Comparison of ENCODE assay signal across 9 cellular contexts in genomic region chr17:8151641-8152111, GRCh38. TPM values are rescaled to one million over a fixed set of nuclear protein-coding genes. Genes with fewer than 3 reads are reported as not detected.
DNase-seq lines count a peak whose midpoint lies in the region; ATAC-seq and TF ChIP-seq lines count a peak whose summit lies in the region.
"Had no signal": no experiment of that assay in that cellular context is flagged by ENCODE, and none has a peak within 500 bp of the region (broad histone marks: within the 10 kb centered on the region; RNA-seq: fewer than 3 reads in every experiment).

No MANE protein-coding gene starts in this region.

- H3K4me3 ChIP-seq in neural progenitor cell = peak overlapping the region; percentile 69

- H4K20me1 ChIP-seq in neural progenitor cell (ENCODE audit: low read depth) = peaks cover 18% of the 10 kb centered on the region

- H3K4me1 Mint-ChIP-seq in activated T-cell treated with anti-CD3 and anti-CD28 coated beads, Interleukin-2, amount 50 U/mL, for 72 hours (ENCODE audit: low read depth) = peaks cover 11% of the 10 kb centered on the region
- peaks cover 21% of the 10 kb centered on the region for H3K4me1 Mint-ChIP-seq in neural progenitor cell

- H3K4me1 ChIP-seq in foreskin keratinocyte (peaks cover 9% of the 10 kb centered on the region), neural progenitor cell (peaks cover 18% of the 10 kb centered on the region)

- H3K27me3 Mint-ChIP-seq in activated T-cell treated with anti-CD3 and anti-CD28 coated beads, Interleukin-2, amount 50 U/mL, for 72 hours (ENCODE audit: low read depth) = no peaks in the 10 kb centered on the region
- H3K27me3 Mint-ChIP-seq in neural progenitor cell (ENCODE audit: insufficient read depth, low read depth) = peaks cover 13% of the 10 kb centered on the region
- H3K27me3 Mint-ChIP-seq: T-cell had no signal

- H3K27ac ChIP-seq in C4-2B (peak overlapping the region; percentile 76), foreskin keratinocyte (peak overlapping the region; percentile 99), neural progenitor cell (no peak overlapping the region)

- TF ChIP-seq CTCF in C4-2B (conservative IDR thresholded peaks at IDR 0.05) = no peak
- no peak for TF ChIP-seq CTCF in foreskin keratinocyte (conservative IDR thresholded peaks at IDR 0.05)
- no peak for TF ChIP-seq CTCF in neural progenitor cell (IDR thresholded peaks at IDR 0.05)

- ATAC-seq in activated T-cell treated with anti-CD3 and anti-CD28 coated beads, Interleukin-2, amount 50 U/mL, for 72 hours (replicated peaks in 1 of 2) = no peak
- no peak for ATAC-seq in foreskin keratinocyte
- no peak for ATAC-seq in GM19395 (IDR thresholded peaks at IDR 0.05; ENCODE audit: unreplicated experiment)
- no peak for ATAC-seq in GM19397 (IDR thresholded peaks at IDR 0.05; ENCODE audit: unreplicated experiment)

- H3K4me2 ChIP-seq in neural progenitor cell = peak overlapping the region; percentile 92

- no peaks in the 10 kb centered on the region for H3K9me3 ChIP-seq in neural progenitor cell (ENCODE audit: low read depth)

- H3K36me3 Mint-ChIP-seq in activated T-cell treated with anti-CD3 and anti-CD28 coated beads, Interleukin-2, amount 50 U/mL, for 72 hours (ENCODE audit: insufficient read depth in 2 of 2) = peaks cover 3 to 16% of the 10 kb centered on the region in 2 donors
- peaks cover 3% of the 10 kb centered on the region for H3K36me3 Mint-ChIP-seq in neural progenitor cell

- H3K27me3 ChIP-seq in foreskin keratinocyte = no peaks in the 10 kb centered on the region
- no peaks in the 10 kb centered on the region for H3K27me3 ChIP-seq in neural progenitor cell

- H3F3A ChIP-seq in neural progenitor cell (ENCODE audit: low read depth) = peaks cover 42% of the 10 kb centered on the region

- peak; percentile 48 for DNase-seq in HT-29 (ENCODE audit: low spot score)
- peak; percentile 33 to 42 for DNase-seq in activated T-cell treated with anti-CD3 and anti-CD28 coated beads, Interleukin-2, amount 50 U/mL, for 72 hours
- peak; percentile 24 to 38 for DNase-seq in foreskin keratinocyte
- DNase-seq in neural progenitor cell (ENCODE audit: low spot score) = peak; percentile 66
- no peak for DNase-seq in SW 1271 (lab: John Stamatoyannopoulos, UW)

- no peaks in the 10 kb centered on the region for H3K79me2 ChIP-seq in neural progenitor cell (ENCODE audit: low read depth)

- H3K9ac ChIP-seq in neural progenitor cell = peak overlapping the region; percentile 18

- H3K4me3 Mint-ChIP-seq in activated T-cell treated with anti-CD3 and anti-CD28 coated beads, Interleukin-2, amount 50 U/mL, for 72 hours = no peak overlapping the region
- H3K4me3 Mint-ChIP-seq in neural progenitor cell = no peak overlapping the region

- H3K36me3 ChIP-seq in neural progenitor cell = no peaks in the 10 kb centered on the region

- no peaks in the 10 kb centered on the region for H3K9me3 Mint-ChIP-seq in activated T-cell treated with anti-CD3 and anti-CD28 coated beads, Interleukin-2, amount 50 U/mL, for 72 hours
- no peaks in the 10 kb centered on the region for H3K9me3 Mint-ChIP-seq in neural progenitor cell
- H3K9me3 Mint-ChIP-seq: T-cell had no signal

- H2AFZ ChIP-seq in neural progenitor cell (replicated peaks) = no peak overlapping the region

- H3K27ac Mint-ChIP-seq in activated T-cell treated with anti-CD3 and anti-CD28 coated beads, Interleukin-2, amount 50 U/mL, for 72 hours = peak overlapping the region; percentile 85
- H3K27ac Mint-ChIP-seq in neural progenitor cell = peak overlapping the region; percentile 96

RNA-seq across cellular contexts. Expression of gene PER1, which starts 0.5 kb away (rescaled TPM):
- total RNA-seq in HT-29 (2014; rRNA removed; shearing (Covaris generic)) = 37.1 and 43.5 TPM in 2 replicates
- 10 to 100 TPM; 58.2 to 78.5 TPM for total RNA-seq in activated T-cell treated with anti-CD3 and anti-CD28 coated beads, Interleukin-2, amount 50 U/mL, for 72 hours
- total RNA-seq in foreskin keratinocyte (25.8 and 28.2 TPM in 2 replicates), neural progenitor cell (ENCODE audit: low replicate concordance) (3.2 and 11.4 TPM in 2 replicates)
- 15.2 and 19.9 TPM in 2 replicates for polyA plus RNA-seq in foreskin keratinocyte

RNA-seq across cellular contexts. Expression of gene VAMP2, which starts 11.1 kb away (rescaled TPM):
- 4.9 and 5.8 TPM in 2 replicates for total RNA-seq in HT-29 (2014; rRNA removed; shearing (Covaris generic))
- 10 to 100 TPM; 71.3 to 73.6 TPM for total RNA-seq in activated T-cell treated with anti-CD3 and anti-CD28 coated beads, Interleukin-2, amount 50 U/mL, for 72 hours
- 5.5 and 6.9 TPM in 2 replicates for total RNA-seq in foreskin keratinocyte
- 15.2 and 17.7 TPM in 2 replicates for polyA plus RNA-seq in foreskin keratinocyte
- total RNA-seq in neural progenitor cell (ENCODE audit: low replicate concordance) = 9.4 and 11.7 TPM in 2 replicates

RNA-seq across cellular contexts. Expression of gene TMEM107, which starts 24.5 kb away (rescaled TPM):
- total RNA-seq in HT-29 (2014; rRNA removed; shearing (Covaris generic)) = 12.6 and 14.5 TPM in 2 replicates
- total RNA-seq in activated T-cell treated with anti-CD3 and anti-CD28 coated beads, Interleukin-2, amount 50 U/mL, for 72 hours = 10 to 100 TPM; 45.1 to 50.8 TPM
- 23.0 and 24.9 TPM in 2 replicates for total RNA-seq in foreskin keratinocyte
- 24.1 and 25.4 TPM in 2 replicates for polyA plus RNA-seq in foreskin keratinocyte
- total RNA-seq in neural progenitor cell (ENCODE audit: low replicate concordance) = 26.0 and 45.5 TPM in 2 replicates

RNA-seq across cellular contexts. Expression of gene HES7, which starts 27.8 kb away (rescaled TPM):
- 0.61 and 0.76 TPM in 2 replicates for total RNA-seq in HT-29 (2014; rRNA removed; shearing (Covaris generic))
- total RNA-seq in activated T-cell treated with anti-CD3 and anti-CD28 coated beads, Interleukin-2, amount 50 U/mL, for 72 hours = 1 to 10 TPM; 1.5 to 4.3 TPM
- total RNA-seq in foreskin keratinocyte (1.0 and 1.1 TPM in 2 replicates), neural progenitor cell (ENCODE audit: low replicate concordance) (2.0 TPM in 1 of 2 replicates, not detected in the other)
- 2.6 and 2.8 TPM in 2 replicates for polyA plus RNA-seq in foreskin keratinocyte

RNA-seq across cellular contexts. Expression of gene ALOXE3, which starts 33.4 kb away (rescaled TPM):
- not detected in 2 replicates for total RNA-seq in HT-29 (2014; rRNA removed; shearing (Covaris generic))
- total RNA-seq in activated T-cell treated with anti-CD3 and anti-CD28 coated beads, Interleukin-2, amount 50 U/mL, for 72 hours = not detected
- 2.4 and 4.7 TPM in 2 replicates for total RNA-seq in foreskin keratinocyte
- polyA plus RNA-seq in foreskin keratinocyte = 4.0 and 8.4 TPM in 2 replicates
- total RNA-seq in neural progenitor cell (ENCODE audit: low replicate concordance) = not detected in 2 replicates

Comparison
In these comparisons a context has a peak if more than half of its experiments do, and no peak if none do; other contexts are left out.
1. DNase-seq: peak in HT-29 (single experiment), activated T-cell treated with anti-CD3 and anti-CD28 coated beads, Interleukin-2, amount 50 U/mL, for 72 hours (2 of 2), foreskin keratinocyte (2 of 2) and neural progenitor cell (single experiment); none in SW 1271 (0 of 2).